Comparison of ENCODE assay signal across 2 cellular contexts in the genomic region with DNA sequence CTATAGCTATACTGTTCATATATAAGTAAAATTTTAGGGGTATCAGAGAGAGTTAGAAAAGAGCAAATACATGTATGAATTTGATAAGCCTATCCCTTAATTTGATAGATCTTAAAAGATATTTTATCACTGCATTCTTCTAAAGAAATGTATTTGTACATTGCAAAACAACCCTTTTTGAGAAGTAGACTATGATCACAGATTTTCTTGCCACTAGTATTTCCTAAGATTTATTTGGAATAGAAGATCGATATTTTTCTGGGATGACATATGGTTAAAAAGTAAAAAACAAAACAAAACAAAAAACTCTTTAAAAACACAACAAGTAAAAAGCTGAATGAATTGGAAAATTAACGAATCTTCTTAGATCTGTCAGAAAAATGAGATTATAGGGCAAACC.
TF ChIP-seq lines count a peak whose summit lies in the region.

No MANE protein-coding gene starts in this region.

TF ChIP-seq in liver, 16 proteins besides CTCF, POLR2A, EP300 and RAD21:
- TF ChIP-seq YY1 (IDR thresholded peaks at IDR 0.05) = no peak
- TF ChIP-seq, protein P1, sequence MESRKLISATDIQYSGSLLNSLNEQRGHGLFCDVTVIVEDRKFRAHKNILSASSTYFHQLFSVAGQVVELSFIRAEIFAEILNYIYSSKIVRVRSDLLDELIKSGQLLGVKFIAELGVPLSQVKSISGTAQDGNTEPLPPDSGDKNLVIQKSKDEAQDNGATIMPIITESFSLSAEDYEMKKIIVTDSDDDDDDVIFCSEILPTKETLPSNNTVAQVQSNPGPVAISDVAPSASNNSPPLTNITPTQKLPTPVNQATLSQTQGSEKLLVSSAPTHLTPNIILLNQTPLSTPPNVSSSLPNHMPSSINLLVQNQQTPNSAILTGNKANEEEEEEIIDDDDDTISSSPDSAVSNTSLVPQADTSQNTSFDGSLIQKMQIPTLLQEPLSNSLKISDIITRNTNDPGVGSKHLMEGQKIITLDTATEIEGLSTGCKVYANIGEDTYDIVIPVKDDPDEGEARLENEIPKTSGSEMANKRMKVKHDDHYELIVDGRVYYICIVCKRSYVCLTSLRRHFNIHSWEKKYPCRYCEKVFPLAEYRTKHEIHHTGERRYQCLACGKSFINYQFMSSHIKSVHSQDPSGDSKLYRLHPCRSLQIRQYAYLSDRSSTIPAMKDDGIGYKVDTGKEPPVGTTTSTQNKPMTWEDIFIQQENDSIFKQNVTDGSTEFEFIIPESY (IDR thresholded peaks at IDR 0.05) = no peak
- TF ChIP-seq HNF4A (conservative IDR thresholded peaks at IDR 0.05) = peak; percentile 22 to 50
- TF ChIP-seq, protein P2, sequence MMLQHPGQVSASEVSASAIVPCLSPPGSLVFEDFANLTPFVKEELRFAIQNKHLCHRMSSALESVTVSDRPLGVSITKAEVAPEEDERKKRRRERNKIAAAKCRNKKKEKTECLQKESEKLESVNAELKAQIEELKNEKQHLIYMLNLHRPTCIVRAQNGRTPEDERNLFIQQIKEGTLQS (IDR thresholded peaks at IDR 0.05) = no peak
- TF ChIP-seq JUND (IDR thresholded peaks at IDR 0.05) = no peak
- no peak for TF ChIP-seq FOXA1 (IDR thresholded peaks at IDR 0.05)

TF ChIP-seq in HepG2, 621 proteins besides CTCF, POLR2A, EP300 and RAD21:
- TF ChIP-seq BCL6 (CRISPR knock-in tag; IDR thresholded peaks at IDR 0.05) (no peak), POGZ (CRISPR knock-in tag; IDR thresholded peaks at IDR 0.05) (no peak), KLF12 (CRISPR knock-in tag; IDR thresholded peaks at IDR 0.05; ENCODE audit: borderline replicate concordance) (no peak), ZNF720 (CRISPR knock-in tag; IDR thresholded peaks at IDR 0.05) (no peak), ZNF12 (CRISPR knock-in tag; IDR thresholded peaks at IDR 0.05) (no peak), ZNF781 (CRISPR knock-in tag; IDR thresholded peaks at IDR 0.05; ENCODE audit: borderline replicate concordance, not compliant biosample characterization) (no peak), ZSCAN31 (CRISPR knock-in tag; IDR thresholded peaks at IDR 0.05; ENCODE audit: low read depth) (no peak), ELF4 (CRISPR knock-in tag; IDR thresholded peaks at IDR 0.05; ENCODE audit: borderline replicate concordance) (no peak), ZNF777 (CRISPR knock-in tag; IDR thresholded peaks at IDR 0.05) (no peak), NFKB2 (CRISPR knock-in tag; IDR thresholded peaks at IDR 0.05; ENCODE audit: borderline replicate concordance) (no peak)
- TF ChIP-seq, protein P3, sequence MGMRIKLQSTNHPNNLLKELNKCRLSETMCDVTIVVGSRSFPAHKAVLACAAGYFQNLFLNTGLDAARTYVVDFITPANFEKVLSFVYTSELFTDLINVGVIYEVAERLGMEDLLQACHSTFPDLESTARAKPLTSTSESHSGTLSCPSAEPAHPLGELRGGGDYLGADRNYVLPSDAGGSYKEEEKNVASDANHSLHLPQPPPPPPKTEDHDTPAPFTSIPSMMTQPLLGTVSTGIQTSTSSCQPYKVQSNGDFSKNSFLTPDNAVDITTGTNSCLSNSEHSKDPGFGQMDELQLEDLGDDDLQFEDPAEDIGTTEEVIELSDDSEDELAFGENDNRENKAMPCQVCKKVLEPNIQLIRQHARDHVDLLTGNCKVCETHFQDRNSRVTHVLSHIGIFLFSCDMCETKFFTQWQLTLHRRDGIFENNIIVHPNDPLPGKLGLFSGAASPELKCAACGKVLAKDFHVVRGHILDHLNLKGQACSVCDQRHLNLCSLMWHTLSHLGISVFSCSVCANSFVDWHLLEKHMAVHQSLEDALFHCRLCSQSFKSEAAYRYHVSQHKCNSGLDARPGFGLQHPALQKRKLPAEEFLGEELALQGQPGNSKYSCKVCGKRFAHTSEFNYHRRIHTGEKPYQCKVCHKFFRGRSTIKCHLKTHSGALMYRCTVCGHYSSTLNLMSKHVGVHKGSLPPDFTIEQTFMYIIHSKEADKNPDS (CRISPR knock-in tag; IDR thresholded peaks at IDR 0.05) = no peak
- TF ChIP-seq, protein P4, sequence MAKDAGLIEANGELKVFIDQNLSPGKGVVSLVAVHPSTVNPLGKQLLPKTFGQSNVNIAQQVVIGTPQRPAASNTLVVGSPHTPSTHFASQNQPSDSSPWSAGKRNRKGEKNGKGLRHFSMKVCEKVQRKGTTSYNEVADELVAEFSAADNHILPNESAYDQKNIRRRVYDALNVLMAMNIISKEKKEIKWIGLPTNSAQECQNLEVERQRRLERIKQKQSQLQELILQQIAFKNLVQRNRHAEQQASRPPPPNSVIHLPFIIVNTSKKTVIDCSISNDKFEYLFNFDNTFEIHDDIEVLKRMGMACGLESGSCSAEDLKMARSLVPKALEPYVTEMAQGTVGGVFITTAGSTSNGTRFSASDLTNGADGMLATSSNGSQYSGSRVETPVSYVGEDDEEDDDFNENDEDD (CRISPR knock-in tag; IDR thresholded peaks at IDR 0.05; ENCODE audit: borderline replicate concordance) = no peak
TF ChIP-seq in HepG2: peak in this region for 0.
